11 cellular contexts compared by ENCODE assay signal in genomic region chr1:41503507-41504125, GRCh38. TPM values are rescaled to one million over a fixed set of nuclear protein-coding genes. Genes with fewer than 3 reads are reported as not detected.
DNase-seq lines count a peak whose midpoint lies in the region; ATAC-seq and TF ChIP-seq lines count a peak whose summit lies in the region.
"Had no signal": no experiment of that assay in that cellular context is flagged by ENCODE, and none has a peak within 500 bp of the region (broad histone marks: within the 10 kb centered on the region; RNA-seq: fewer than 3 reads in every experiment).

No MANE protein-coding gene starts in this region.

- H3K4me1 ChIP-seq in PC-9 (replicated peaks; ENCODE audit: insufficient read depth) (peaks cover 70% of the 10 kb centered on the region), gastrocnemius medialis (peaks cover 37 to 39% of the 10 kb centered on the region in 2 donors), ovary (ENCODE audit: insufficient read depth) (peaks cover 1% of the 10 kb centered on the region)

- H3K4me2 ChIP-seq in PC-9 = peak overlapping the region; percentile 43; the same call in 1 of the 2 replicates

- in situ Hi-C loops in gastrocnemius medialis (cut with MboI; ENCODE audit: low sequenced_read_pairs in 4 of 4) = no loop called here

- no peaks in the 10 kb centered on the region for H3K9me2 ChIP-seq in PC-9 (ENCODE audit: insufficient read depth)

- H3K9me3 ChIP-seq in PC-9 (ENCODE audit: insufficient read depth, low read depth) (no peaks in the 10 kb centered on the region), gastrocnemius medialis (no peaks in the 10 kb centered on the region), ovary (no peaks in the 10 kb centered on the region)
- H3K9me3 ChIP-seq: upper lobe of right lung had no signal

- DNase-seq in Right ventricle myocardium inferior (ENCODE audit: missing footprints) (peak; percentile 11), Right ventricle myocardium superior (no peak), PC-9 (no peak), epidermal melanocyte (ENCODE audit: insufficient read length, low spot score) (peak; percentile 92), gastrocnemius medialis (no peak), activated T-cell treated with anti-CD3 and anti-CD28 coated beads for 4 hours (no peak), ovary (no peak), NCI-H774 (lab: John Stamatoyannopoulos, UW) (no peak)
- DNase-seq: immature natural killer cell, NCI-H1436 treated with DMSO at 0.1 percent for 48 hours, upper lobe of right lung had no signal

- CTCF ChIA-PET in PC-9 (lab: Charles Lee) = interaction anchor here (0.7 kb wide), 1 partner anchor 35 kb away, joined by 3 read pairs; no protein-coding TSS in a partner anchor

- H3K79me2 ChIP-seq in PC-9 (ENCODE audit: low read depth) = no peaks in the 10 kb centered on the region

- intact Hi-C loops in Right ventricle myocardium inferior (cut with DNase I) (no loop called here), Right ventricle myocardium superior (cut with DNase I) (no loop called here), PC-9 (cut with micrococcal nuclease; ENCODE audit: unreplicated experiment) (loop anchor here (1.0 kb wide), 1 partner anchor 11 kb away; no protein-coding TSS in a partner anchor), gastrocnemius medialis (cut with DNase I; ENCODE audit: low total_unique reads) (no loop called here), ovary (cut with DNase I) (no loop called here)

- no peak for ATAC-seq in Right ventricle myocardium inferior
- ATAC-seq in Right ventricle myocardium superior (ENCODE audit: poor library complexity) = no peak
- ATAC-seq in gastrocnemius medialis = no peak
- ATAC-seq: upper lobe of right lung had no signal

- peaks cover 58% of the 10 kb centered on the region for H3F3A ChIP-seq in PC-9 (ENCODE audit: insufficient read depth, low read depth)

- no peak for TF ChIP-seq POLR2A in gastrocnemius medialis (IDR thresholded peaks at IDR 0.05)
- no peak for TF ChIP-seq POLR2A in ovary (IDR thresholded peaks at IDR 0.05)

- WGBS in ovary, 3 donors = 76 to 85% (median 82%) methylated on average over 11 of the region's 11 CpGs

- H4K20me1 ChIP-seq in PC-9 (ENCODE audit: insufficient read depth) = no peaks in the 10 kb centered on the region

- no TSS peak for BruUV-seq in PC-9 (replicated peaks; lab: Mats Ljungman, UMichigan)

- TF ChIP-seq EP300 in ovary (IDR thresholded peaks at IDR 0.05) = no peak

- H3K27me3 ChIP-seq in PC-9 (ENCODE audit: insufficient read depth, low read depth) (no peaks in the 10 kb centered on the region), gastrocnemius medialis (no peaks in the 10 kb centered on the region), ovary (no peaks in the 10 kb centered on the region)
- H3K27me3 ChIP-seq: upper lobe of right lung had no signal

- H2AFZ ChIP-seq in PC-9 = no peak overlapping the region

- TF ChIP-seq CTCF in PC-9 (conservative IDR thresholded peaks at IDR 0.05) (no peak), gastrocnemius medialis (IDR thresholded peaks at IDR 0.05 in 4 of 5, conservative IDR thresholded peaks at IDR 0.05 in 1 of 5) (no peak), ovary (IDR thresholded peaks at IDR 0.05) (no peak)

- H3K4me3 ChIP-seq in PC-9 = no peak overlapping the region
- no peak overlapping the region for H3K4me3 ChIP-seq in gastrocnemius medialis
- H3K4me3 ChIP-seq in ovary = no peak overlapping the region
- H3K4me3 ChIP-seq: upper lobe of right lung had no signal

- H3K36me3 ChIP-seq in PC-9 (ENCODE audit: low read depth) (no peaks in the 10 kb centered on the region), gastrocnemius medialis (no peaks in the 10 kb centered on the region), ovary (no peaks in the 10 kb centered on the region)
- H3K36me3 ChIP-seq: upper lobe of right lung had no signal

- H3K27ac ChIP-seq in PC-9 = peak overlapping the region; percentile 78
- peak overlapping the region; percentile 88 to 93 (median 90) for H3K27ac ChIP-seq in gastrocnemius medialis
- H3K27ac ChIP-seq in ovary = no peak overlapping the region
- H3K27ac ChIP-seq: upper lobe of right lung had no signal

- POLR2A ChIA-PET in PC-9 (lab: Charles Lee; ENCODE audit: unreplicated experiment) = no interaction called here

RNA-seq across cellular contexts. Expression of gene EDN2, which starts 19.1 kb away (rescaled TPM):
- total RNA-seq in Right ventricle myocardium inferior = not detected
- 0.27 TPM for total RNA-seq in Right ventricle myocardium superior
- total RNA-seq in PC-9 (2021) = 0.43 and 0.48 TPM in 2 replicates
- total RNA-seq in gastrocnemius medialis = not detected
- total RNA-seq in ovary = 10 to 100 TPM in 1 of 7 donors, 1 to 10 TPM in 1, under 1 TPM in 3, not detected in 2; 0.20 to 24.8 (median 0.36) TPM
- polyA plus RNA-seq in ovary = not detected
- total RNA-seq: upper lobe of right lung had no signal
- polyA plus RNA-seq: immature natural killer cell had no signal

Comparison
In these comparisons a context has a peak if more than half of its experiments do, and no peak if none do; other contexts are left out.
1. DNase-seq: peak in Right ventricle myocardium inferior (single experiment) and epidermal melanocyte (single experiment); none in Right ventricle myocardium superior (single experiment), PC-9 (0 of 2), gastrocnemius medialis (0 of 2), activated T-cell treated with anti-CD3 and anti-CD28 coated beads for 4 hours (single experiment), ovary (0 of 5) and NCI-H774 (single experiment).
2. H3K27ac ChIP-seq: peak in PC-9 (single experiment) and gastrocnemius medialis (4 of 4); none in ovary (0 of 2).